In the genomic region with DNA sequence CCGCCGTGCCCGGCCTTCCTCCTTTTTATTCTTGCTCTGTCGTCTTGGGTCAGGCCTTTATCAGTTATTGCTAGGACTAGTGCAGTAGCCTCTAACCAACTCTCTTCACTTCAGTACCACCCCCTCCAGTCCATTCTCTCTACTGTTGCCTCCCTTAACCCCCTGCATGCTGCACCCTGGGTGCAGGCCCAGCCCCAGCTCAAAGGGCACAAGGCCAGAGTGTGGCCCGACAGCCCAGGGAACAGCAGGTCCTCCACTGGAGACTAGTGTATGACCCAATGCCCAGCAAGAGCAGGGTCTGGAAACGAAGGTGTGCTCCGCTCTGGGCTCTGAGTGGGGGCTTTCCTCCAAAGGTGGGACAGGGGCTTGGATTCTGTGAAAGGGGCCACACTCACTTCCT, we compare ENCODE assay signal across 25 cellular contexts. TPM values are rescaled to one million over a fixed set of nuclear protein-coding genes. Genes with fewer than 3 reads are reported as not detected.
DNase-seq lines count a peak whose midpoint lies in the region; ATAC-seq, FAIRE-seq and TF ChIP-seq lines count a peak whose summit lies in the region.
"Had no signal": no experiment of that assay in that cellular context is flagged by ENCODE, and none has a peak within 500 bp of the region (broad histone marks: within the 10 kb centered on the region; RNA-seq: fewer than 3 reads in every experiment).

No MANE protein-coding gene starts in this region.

- H4K91ac ChIP-seq in H1 (replicated peaks; ENCODE audit: insufficient read length, low read length) (no peak overlapping the region), neuronal stem cell (ENCODE audit: low read depth, low read length, poor library complexity) (no peak overlapping the region)

- H4K5ac ChIP-seq in H1 (ENCODE audit: insufficient read length, low read depth, low read length): no peak overlapping the region

- H3K36me3 ChIP-seq in HepG2 (replicated peaks in 1 of 2; ENCODE audit: control insufficient read depth in 1 of 2, insufficient read depth in 2 of 2, low read length in 2 of 2) (no peaks in the 10 kb centered on the region), right lobe of liver (no peaks in the 10 kb centered on the region), H1 (ENCODE audit: control insufficient read depth in 2 of 4, insufficient read depth in 4 of 4, low read length in 3 of 4) (no peaks in the 10 kb centered on the region), neuronal stem cell (replicated peaks in 1 of 2; ENCODE audit: control insufficient read depth in 2 of 2, insufficient read depth in 2 of 2, low read length in 2 of 2) (no peaks in the 10 kb centered on the region)
- H3K36me3 ChIP-seq: BE2C, HAP-1 had no signal

- no peak overlapping the region for H3K23ac ChIP-seq in H1 (ENCODE audit: insufficient read length)
- H3K23ac ChIP-seq in neuronal stem cell (ENCODE audit: low read depth, low read length, poor library complexity): no peak overlapping the region

- H2AFZ ChIP-seq in HepG2 (ENCODE audit: low read length): no peak overlapping the region
- no peak overlapping the region for H2AFZ ChIP-seq in H1 (ENCODE audit: low read length)
- H2AFZ ChIP-seq in neuronal stem cell (ENCODE audit: low read length): no peak overlapping the region
- H2AFZ ChIP-seq: GM23338 had no signal

- H2BK5ac ChIP-seq in H1 (ENCODE audit: low read depth, low read length) (no peak overlapping the region), neuronal stem cell (ENCODE audit: low read length) (no peak overlapping the region)

- H2BK12ac ChIP-seq in H1 (ENCODE audit: low read depth, low read length) (no peak overlapping the region), neuronal stem cell (ENCODE audit: low read length) (no peak overlapping the region)

- POLR2A ChIA-PET in HepG2 (lab: Yijun Ruan, JAX): no interaction called here
- POLR2A ChIA-PET in H1 (lab: Charles Lee; ENCODE audit: partially characterized antibody): no interaction called here

- ATAC-seq in HepG2: peak; percentile 60
- ATAC-seq in right lobe of liver: no peak
- no peak for ATAC-seq in HG03432 (IDR thresholded peaks at IDR 0.05; ENCODE audit: unreplicated experiment)
- ATAC-seq: A549; CD8-positive, alpha-beta T cell; GM12878; GM23338 had no signal

- CTCF ChIA-PET in HepG2 (lab: Yijun Ruan, JAX; ENCODE audit: low intra/inter-chr PET ratio, low total read pairs): no interaction called here
- CTCF ChIA-PET in H1 (lab: Charles Lee; ENCODE audit: partially characterized antibody): interaction anchor here (0.5 to 2.7 kb wide), 3 partner anchors 8 to 220 kb away, joined by 3 to 15 read pairs (median 3); no protein-coding TSS in a partner anchor

- no peak overlapping the region for H2BK120ac ChIP-seq in H1 (replicated peaks; ENCODE audit: low read depth, low read length)
- H2BK120ac ChIP-seq in neuronal stem cell (ENCODE audit: low read depth, low read length): no peak overlapping the region

- no peak overlapping the region for H2BK15ac ChIP-seq in H1 (ENCODE audit: low read length)
- no peak overlapping the region for H2BK15ac ChIP-seq in neuronal stem cell (ENCODE audit: low read length)

- H3K4ac ChIP-seq in H1 (replicated peaks; ENCODE audit: insufficient read length, low read depth, low read length) (no peak overlapping the region), neuronal stem cell (ENCODE audit: low read length) (no peak overlapping the region)

- DNase-seq in HepG2 (ENCODE audit: low spot score) (no peak), right lobe of liver (no peak), H1 (ENCODE audit: low read depth in 1 of 2, low spot score in 2 of 2) (no peak), neuronal stem cell (ENCODE audit: low spot score) (no peak)
- DNase-seq in activated CD4-positive, alpha-beta T cell treated with anti-CD3 and anti-CD28 coated beads for 1 hour: no peak
- DNase-seq: 8988T; ACHN; AML-193; BE2C; CD4-positive, CD25-positive, alpha-beta regulatory T cell; CD8-positive, alpha-beta T cell; DMS 273 treated with DMSO at 0.1 percent for 48 hours; DMS79; EL; GDM1; HFFc6 had no signal

- H3K9me3 ChIP-seq in HepG2 (ENCODE audit: low read length) (no peaks in the 10 kb centered on the region), right lobe of liver (no peaks in the 10 kb centered on the region), H1 (ENCODE audit: insufficient read depth in 2 of 2, low read depth in 1 of 2, low read length in 1 of 2) (no peaks in the 10 kb centered on the region), neuronal stem cell (replicated peaks in 1 of 2; ENCODE audit: control insufficient read depth in 2 of 2, insufficient read depth in 1 of 2, low read depth in 1 of 2, low read length in 2 of 2) (peaks cover 0 to 11% of the 10 kb centered on the region in 2 donors)
- H3K9me3 ChIP-seq: A549, BE2C, HAP-1 had no signal

- no peaks in the 10 kb centered on the region for H3K79me1 ChIP-seq in H1 (ENCODE audit: low read depth, low read length)
- H3K79me1 ChIP-seq in neuronal stem cell (ENCODE audit: low read depth, low read length): no peaks in the 10 kb centered on the region

- 0 out of 2 replicates have a peak overlapping the region, but pooled peaks have one; percentile 13 for H2AK5ac ChIP-seq in H1 (ENCODE audit: low read depth, low read length)
- peak overlapping the region; percentile 25 for H2AK5ac ChIP-seq in neuronal stem cell (ENCODE audit: low read depth, low read length)

- H3K4me3 ChIP-seq in HepG2 (replicated peaks in 1 of 3; ENCODE audit: insufficient read depth in 1 of 3, low read depth in 2 of 3, low read length in 3 of 3): no peak overlapping the region
- H3K4me3 ChIP-seq in right lobe of liver: no peak overlapping the region
- no peak overlapping the region for H3K4me3 ChIP-seq in H1 (ENCODE audit: extremely low read depth in 1 of 4, insufficient read depth in 2 of 4, low read depth in 3 of 4, low read length in 4 of 4)
- H3K4me3 ChIP-seq in neuronal stem cell (ENCODE audit: low read length in 2 of 2): no peak overlapping the region
- H3K4me3 ChIP-seq: A549, GM12878, GM23338, HAP-1 had no signal

- H3K4me2 ChIP-seq in HepG2 (ENCODE audit: low read depth, low read length) (no peak overlapping the region), H1 (ENCODE audit: insufficient read depth in 1 of 2, low read depth in 2 of 2, low read length in 2 of 2) (no peak overlapping the region), neuronal stem cell (ENCODE audit: insufficient read depth, low read length, poor library complexity, severe bottlenecking) (no peak overlapping the region)
- H3K4me2 ChIP-seq: A549, GM23338 had no signal

- peaks cover 7% of the 10 kb centered on the region; the same call in 1 of the 2 replicates for H3K4me1 ChIP-seq in HepG2 (ENCODE audit: insufficient read depth, low read length)
- H3K4me1 ChIP-seq in right lobe of liver: no peaks in the 10 kb centered on the region
- H3K4me1 ChIP-seq in H1 (replicated peaks in 1 of 4; ENCODE audit: control insufficient read depth in 3 of 4, insufficient read depth in 4 of 4, low read length in 3 of 4): no peaks in the 10 kb centered on the region
- H3K4me1 ChIP-seq in neuronal stem cell (ENCODE audit: control insufficient read depth in 2 of 2, insufficient read depth in 1 of 2, low read depth in 1 of 2, low read length in 2 of 2): no peaks in the 10 kb centered on the region
- H3K4me1 ChIP-seq: A549, BE2C, HAP-1 had no signal

- TF ChIP-seq RAD21 in HepG2 (CRISPR knock-in tag; IDR thresholded peaks at IDR 0.05): no peak
- no peak for TF ChIP-seq RAD21 in H1 (IDR thresholded peaks at IDR 0.05 in 1 of 2, conservative IDR thresholded peaks at IDR 0.05 in 1 of 2; ENCODE audit: low read depth in 2 of 2, low read length in 2 of 2)

- H3K27ac ChIP-seq in HepG2 (ENCODE audit: extremely low read length, insufficient read depth, low read length) (no peak overlapping the region), right lobe of liver (no peak overlapping the region), H1 (ENCODE audit: low read depth, low read length) (no peak overlapping the region), neuronal stem cell (replicated peaks; ENCODE audit: low read length) (no peak overlapping the region)
- H3K27ac ChIP-seq: A549, C4-2B had no signal

- no peaks in the 10 kb centered on the region for H3K79me2 ChIP-seq in HepG2 (ENCODE audit: insufficient read depth, low read length)
- H3K79me2 ChIP-seq in H1 (ENCODE audit: control insufficient read depth in 1 of 2, insufficient read depth in 2 of 2, low read length in 2 of 2): no peaks in the 10 kb centered on the region

- no peak overlapping the region for H2BK20ac ChIP-seq in H1 (ENCODE audit: low read length)

- H3K14ac ChIP-seq in H1 (ENCODE audit: insufficient read length): no peak overlapping the region
- peak overlapping the region; percentile 94 for H3K14ac ChIP-seq in neuronal stem cell (ENCODE audit: low read length)

- H4K8ac ChIP-seq in H1 (ENCODE audit: extremely low read depth, insufficient read depth, low read length) (no peak overlapping the region), neuronal stem cell (ENCODE audit: low read depth, low read length) (no peak overlapping the region)

- H3K23me2 ChIP-seq in H1 (ENCODE audit: low read depth, low read length): peaks cover 6% of the 10 kb centered on the region; the same call in 1 of the 2 replicates

- intact Hi-C loops in HepG2 (cut with micrococcal nuclease; ENCODE audit: unreplicated experiment): no loop called here
- intact Hi-C loops in right lobe of liver (cut with DNase I): no loop called here

- TF ChIP-seq CTCF in HepG2 (CRISPR knock-in tag; IDR thresholded peaks at IDR 0.05): no peak
- TF ChIP-seq CTCF in right lobe of liver (IDR thresholded peaks at IDR 0.05): no peak
- no peak for TF ChIP-seq CTCF in H1 (IDR thresholded peaks at IDR 0.05; ENCODE audit: control extremely low read depth in 1 of 3, insufficient read depth in 1 of 3, low read depth in 1 of 3, low read length in 3 of 3)

- TF ChIP-seq EP300 in HepG2 (IDR thresholded peaks at IDR 0.05; ENCODE audit: low read depth in 2 of 2, low read length in 2 of 2): no peak
- no peak for TF ChIP-seq EP300 in HepG2 (CRISPR knock-in tag; IDR thresholded peaks at IDR 0.05; ENCODE audit: borderline replicate concordance)
- no peak for TF ChIP-seq EP300 in H1 (IDR thresholded peaks at IDR 0.05; ENCODE audit: borderline replicate concordance in 1 of 2, low read depth in 2 of 2, low read length in 2 of 2)

- FAIRE-seq in HepG2 (lab: Jason Lieb, UNC): no peak
- FAIRE-seq in H1 (lab: Jason Lieb, UNC): no peak
- FAIRE-seq: A549, D721Med, GM12878, GM19239, H54 had no signal

- no peak overlapping the region for H3K56ac ChIP-seq in H1 (replicated peaks; ENCODE audit: insufficient read length, low read depth, low read length)

- H3K9ac ChIP-seq in HepG2 (ENCODE audit: insufficient read depth, low read depth, low read length) (no peak overlapping the region), H1 (replicated peaks in 1 of 4; ENCODE audit: extremely low read depth in 1 of 4, low read depth in 3 of 4, low read length in 3 of 4) (no peak overlapping the region), neuronal stem cell (ENCODE audit: low read depth, low read length, poor library complexity) (no peak overlapping the region)

- TF ChIP-seq POLR2A in HepG2 (IDR thresholded peaks at IDR 0.05; ENCODE audit: insufficient read depth in 1 of 2, low read depth in 2 of 2, low read length in 2 of 2): no peak
- TF ChIP-seq POLR2A in right lobe of liver (IDR thresholded peaks at IDR 0.05): no peak
- no peak for TF ChIP-seq POLR2A in H1 (IDR thresholded peaks at IDR 0.05; ENCODE audit: control extremely low read depth in 1 of 2, low read depth in 2 of 2, low read length in 2 of 2)

- H3K18ac ChIP-seq in H1 (ENCODE audit: extremely low read depth, low read length) (no peak overlapping the region), neuronal stem cell (ENCODE audit: low read length) (no peak overlapping the region)

- in situ Hi-C loops in HepG2 (cut with HindIII; ENCODE audit: extremely low pct_ligation_motif_present, low pct_unique_long_range_greater_than_20kb): no loop called here

- no TSS peak for BruUV-seq in HepG2 (replicated peaks; lab: Mats Ljungman, UMichigan)

- peaks cover 5 to 16% of the 10 kb centered on the region in 2 experiments; a peak in 4 of 5 replicates for H3K27me3 ChIP-seq in HepG2 (ENCODE audit: control insufficient read depth in 1 of 2, insufficient read depth in 2 of 2, low read length in 2 of 2)
- H3K27me3 ChIP-seq in right lobe of liver: no peaks in the 10 kb centered on the region
- H3K27me3 ChIP-seq in H1 (replicated peaks in 1 of 4; ENCODE audit: control insufficient read depth in 3 of 4, extremely low read depth in 1 of 4, insufficient read depth in 3 of 4, low read length in 3 of 4): no peaks in the 10 kb centered on the region
- no peaks in the 10 kb centered on the region for H3K27me3 ChIP-seq in neuronal stem cell (ENCODE audit: control insufficient read depth in 3 of 3, insufficient read depth in 3 of 3, low read depth in 1 of 3, low read length in 3 of 3)
- H3K27me3 ChIP-seq: BE2C had no signal

- no peaks in the 10 kb centered on the region for H4K20me1 ChIP-seq in HepG2 (ENCODE audit: insufficient read depth, low read length)
- no peaks in the 10 kb centered on the region for H4K20me1 ChIP-seq in H1 (replicated peaks in 1 of 2; ENCODE audit: control insufficient read depth in 1 of 2, insufficient read depth in 2 of 2, low read length in 2 of 2)

- WGBS in HepG2 (ENCODE audit: low lambda C conversion rate): 54% methylated on average over 7 of the region's 7 CpGs
- WGBS in right lobe of liver (ENCODE audit: insufficient coverage, low coverage, low lambda C conversion rate, missing lambda C conversion rate): 90% methylated on average over 5 of the region's 7 CpGs
- 88% methylated on average over 7 of the region's 7 CpGs; no CpG with 5 or more reads in 1 of the 2 experiments for WGBS in H1 (ENCODE audit: extremely low coverage in 1 of 2, insufficient coverage in 1 of 2, insufficient read length in 1 of 2, insufficient replicate concordance in 2 of 2, low coverage in 1 of 2, low lambda C conversion rate in 2 of 2, missing lambda C conversion rate in 1 of 2), 2 experiments
- no CpG with 5 or more reads among the region's 7 CpGs for WGBS in neuronal stem cell (ENCODE audit: extremely low coverage in 2 of 2, insufficient read length in 2 of 2, insufficient replicate concordance in 1 of 2), 2 donors

RNA-seq across cellular contexts. Expression of a gene that starts 30.0 kb away (rescaled TPM):
- total RNA-seq in HepG2 (2016; rRNA removed; fragmentation: Illumina TruSeq; extraction: Trizol) (not detected in 2 replicates), right lobe of liver (under 1 TPM in 2 of 6 experiments, not detected in 4; 0.12 to 0.31 TPM)
- total RNA-seq in HepG2 (2016; cell fraction: cytosol; rRNA removed; fragmentation: Illumina TruSeq; extraction: Trizol; ENCODE audit: low read depth): not detected in 2 replicates
- total RNA-seq in HepG2 (2016; cell fraction: insoluble cytoplasmic fraction; rRNA removed; fragmentation: Illumina TruSeq; extraction: Trizol): not detected in 2 replicates
- total RNA-seq in HepG2 (2016; cell fraction: membrane; rRNA removed; fragmentation: Illumina TruSeq; extraction: Trizol): not detected in 2 replicates
- total RNA-seq in HepG2 (2016; cell fraction: nucleus; rRNA removed; fragmentation: Illumina TruSeq; extraction: Trizol): not detected in 2 replicates
- polyA plus RNA-seq in HepG2 (2011; rRNA removed) (not detected in 2 replicates), H1 (2011; rRNA removed) (6.6 and 9.3 TPM in 2 replicates)
- not detected in 2 replicates for polyA plus RNA-seq in HepG2 (2011; cell fraction: cytosol; rRNA removed)
- polyA plus RNA-seq in HepG2 (2011; cell fraction: nucleus; rRNA removed): not detected in 2 replicates
- not detected in 2 replicates for polyA plus RNA-seq in HepG2 (2012)
- not detected in 2 replicates for polyA plus RNA-seq in HepG2 (2016; cell fraction: cytosol; fragmentation: Illumina TruSeq; extraction: Trizol; ENCODE audit: low read depth)
- not detected in 2 replicates for polyA plus RNA-seq in HepG2 (2016; cell fraction: insoluble cytoplasmic fraction; fragmentation: Illumina TruSeq; extraction: Trizol; ENCODE audit: low read depth)
- not detected in 2 replicates for polyA plus RNA-seq in HepG2 (2016; cell fraction: membrane; fragmentation: Illumina TruSeq; extraction: Trizol; ENCODE audit: low read depth)
- not detected in 2 replicates for polyA plus RNA-seq in HepG2 (2016; cell fraction: nucleus; fragmentation: Illumina TruSeq; extraction: Trizol; ENCODE audit: insufficient read depth, low read depth)
- polyA minus RNA-seq in HepG2 (2011; rRNA and poly(A)+ RNA removed; ENCODE audit: low replicate concordance): not detected in 2 replicates
- not detected in 2 replicates for polyA minus RNA-seq in HepG2 (2011; cell fraction: cytosol; rRNA and poly(A)+ RNA removed)
- polyA minus RNA-seq in HepG2 (2011; cell fraction: nucleus; rRNA and poly(A)+ RNA removed): not detected in 2 replicates
- 6.4 and 8.1 TPM in 2 replicates for total RNA-seq in H1 (2021; fragmentation: NEBNext Ultra II Directional; extraction: Animal tissue kit (Norgen Biotek cat#: 25700))
- polyA plus RNA-seq in H1 (2011; cell fraction: cytosol; rRNA removed): 6.2 TPM
- 12.7 TPM for polyA plus RNA-seq in H1 (2011; cell fraction: nucleus; rRNA removed)
- 4.3 to 7.5 TPM (median 7.1 TPM) in 4 replicates for polyA plus RNA-seq in H1 (2012, experiment 1 of 2)
- polyA plus RNA-seq in H1 (2012, experiment 2 of 2): 5.4 TPM
- 3.6 TPM for polyA plus RNA-seq in H1 (2013, experiment 1 of 2)
- polyA plus RNA-seq in H1 (2013, experiment 2 of 2): 2.4 TPM
- 4.4 and 6.3 TPM in 2 replicates for polyA minus RNA-seq in H1 (2011; rRNA and poly(A)+ RNA removed)
- 5.9 TPM for polyA minus RNA-seq in H1 (2011; cell fraction: cytosol; rRNA and poly(A)+ RNA removed)
- 8.8 TPM for polyA minus RNA-seq in H1 (2011; cell fraction: nucleus; rRNA and poly(A)+ RNA removed)
- 1.5 TPM for polyA plus RNA-seq in neuronal stem cell (2013, experiment 1 of 2)
- polyA plus RNA-seq in neuronal stem cell (2013, experiment 2 of 2): 2.0 TPM
- total RNA-seq: CD4-positive, CD25-positive, alpha-beta regulatory T cell; CD8-positive, alpha-beta T cell; GM12878; HFFc6 had no signal
- polyA plus RNA-seq: A549; CD4-positive, CD25-positive, alpha-beta regulatory T cell had no signal
